Comparison of ENCODE assay signal across 9 cellular contexts in genomic region chr12:104691661-104692334, GRCh38.
A peak's percentile ranks its signal among the peaks of the same experiment; 100 is the strongest.
DNase-seq lines count a peak whose midpoint lies in the region; ATAC-seq lines count a peak whose summit lies in the region.
"Had no signal": no experiment of that assay in that cellular context is flagged by ENCODE, and none has a peak within 500 bp of the region (broad histone marks: within the 10 kb centered on the region; RNA-seq: fewer than 3 reads in every experiment).

No MANE protein-coding gene starts in this region.

- ATAC-seq in GM18873 (IDR thresholded peaks at IDR 0.05; ENCODE audit: low FRiP score, unreplicated experiment) (peak; percentile 43), GM21825 (IDR thresholded peaks at IDR 0.05; ENCODE audit: unreplicated experiment) (peak; percentile 27)

- DNase-seq in CD1c-positive myeloid dendritic cell (ENCODE audit: extremely low spot score) (peak; percentile 39), Kasumi-1 (lab: John Stamatoyannopoulos, UW) (peak; percentile 82 to 83), 8988T (no peak), HT-29 (ENCODE audit: low spot score) (no peak), NCI-H82 (lab: John Stamatoyannopoulos, UW) (no peak), retina (no peak)
- DNase-seq: stomach had no signal

Comparison
In these comparisons a context has a peak if more than half of its experiments do, and no peak if none do; other contexts are left out.
1. DNase-seq: peak in CD1c-positive myeloid dendritic cell (single experiment) and Kasumi-1 (2 of 2); none in 8988T (single experiment), HT-29 (single experiment), NCI-H82 (single experiment) and retina (single experiment).